24 cellular contexts compared by ENCODE assay signal in the genomic region with DNA sequence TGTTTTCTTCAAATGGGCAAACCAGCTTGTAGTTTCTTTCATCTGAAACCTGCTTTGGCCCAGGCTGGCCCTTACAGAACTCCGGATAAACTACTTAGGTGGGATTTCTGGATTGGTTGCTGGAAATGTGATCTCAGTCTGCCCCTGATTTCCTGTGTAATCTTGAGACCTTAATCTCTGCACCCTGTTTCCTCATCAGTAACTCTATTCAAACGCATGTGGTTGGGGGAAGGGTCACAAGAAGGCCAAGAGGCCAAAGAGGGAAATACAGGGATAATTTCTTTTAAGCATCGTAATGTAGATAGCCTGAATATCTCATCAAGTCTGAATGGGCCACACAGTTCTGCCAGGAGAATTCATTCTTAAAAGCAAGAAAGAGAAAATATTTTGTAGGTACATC.
"Had no signal": no experiment of that assay in that cellular context is flagged by ENCODE, and none has a peak within 500 bp of the region (broad histone marks: within the 10 kb centered on the region; RNA-seq: fewer than 3 reads in every experiment).

No MANE protein-coding gene starts in this region.

- H3K9ac ChIP-seq: parathyroid adenoma had no signal

- H3K27me3 ChIP-seq: esophagus squamous epithelium, gastroesophageal sphincter, stomach, suprapubic skin, tibial nerve, uterus had no signal

- H3K36me3 Mint-ChIP-seq: activated naive CD4-positive, alpha-beta T cell treated with anti-CD3 and anti-CD28 coated beads, Interleukin-2, amount 10 ng/mL, durations not matched to agents 7 days and 5 days; stimulated activated effector memory CD8-positive, alpha-beta T cell treated with anti-CD3 and anti-CD28 coated beads, Interleukin-12 subunit alpha, Interleukin-12 subunit beta, amount 100 ng/mL, for 72 hours had no signal

- H3K9me3 ChIP-seq: suprapubic skin had no signal

- ATAC-seq: activated T-cell treated with anti-CD3 and anti-CD28 coated beads, Interleukin-2, amount 50 U/mL, for 72 hours; gastroesophageal sphincter; left lobe of liver; stimulated activated effector memory CD8-positive, alpha-beta T cell treated with anti-CD3 and anti-CD28 coated beads, Interleukin-12 subunit alpha, Interleukin-12 subunit beta, amount 100 ng/mL, for 72 hours had no signal

- H3K27ac ChIP-seq: coronary artery, esophagus squamous epithelium, gastroesophageal sphincter, parathyroid adenoma, stomach, suprapubic skin, tibial nerve, uterus had no signal

- FAIRE-seq: kidney had no signal

- H3K4me1 ChIP-seq: esophagus squamous epithelium, parathyroid adenoma, stomach, suprapubic skin, tibial nerve, uterus had no signal

- H2AFZ ChIP-seq: parathyroid adenoma had no signal

- H3K4me1 Mint-ChIP-seq: activated naive CD4-positive, alpha-beta T cell treated with anti-CD3 and anti-CD28 coated beads, Interleukin-2, amount 10 ng/mL, durations not matched to agents 7 days and 5 days; nephron; stimulated activated effector memory CD8-positive, alpha-beta T cell treated with anti-CD3 and anti-CD28 coated beads, Interleukin-12 subunit alpha, Interleukin-12 subunit beta, amount 100 ng/mL, for 72 hours had no signal

- H3K4me3 ChIP-seq: coronary artery, esophagus squamous epithelium, gastroesophageal sphincter, stomach, suprapubic skin, tibial nerve, uterus had no signal

- H3K79me2 ChIP-seq: parathyroid adenoma had no signal

- H3K4me3 Mint-ChIP-seq: activated naive CD4-positive, alpha-beta T cell treated with anti-CD3 and anti-CD28 coated beads, Interleukin-2, amount 10 ng/mL, durations not matched to agents 7 days and 5 days; activated T-cell treated with anti-CD3 and anti-CD28 coated beads, Interleukin-2, amount 50 U/mL, for 72 hours; nephron; stimulated activated effector memory CD8-positive, alpha-beta T cell treated with anti-CD3 and anti-CD28 coated beads, Interleukin-12 subunit alpha, Interleukin-12 subunit beta, amount 100 ng/mL, for 72 hours had no signal

- H3K27me3 Mint-ChIP-seq: activated naive CD4-positive, alpha-beta T cell treated with anti-CD3 and anti-CD28 coated beads, Interleukin-2, amount 10 ng/mL, durations not matched to agents 7 days and 5 days had no signal

- DNase-seq: activated CD4-positive, alpha-beta T cell treated with anti-CD3 and anti-CD28 coated beads for 4 hours; activated CD4-positive, alpha-beta T cell treated with anti-CD3 and anti-CD28 coated beads, Interleukin-2, amount 50 U/mL, for 48 hours; activated CD4-positive, CD25-positive, alpha-beta regulatory T cell; activated effector memory CD4-positive, alpha-beta T cell treated with anti-CD3 and anti-CD28 coated beads, Interleukin-2, amount 50 U/mL, for 16 hours; activated naive CD4-positive, alpha-beta T cell treated with anti-CD3 and anti-CD28 coated beads, Interleukin-2, amount 10 ng/mL, durations not matched to agents 7 days and 5 days; activated T-cell treated with anti-CD3 and anti-CD28 coated beads, Interleukin-2, amount 50 U/mL, for 72 hours; cerebellar nuclear complex; esophagus squamous epithelium; head of caudate nucleus; kidney; nucleus accumbens; right cardiac atrium; stimulated activated CD4-positive, alpha-beta T cell treated with anti-CD3 and anti-CD28 coated beads, Interleukin-1b, Interleukin-23, amount 100 ng/mL, for 48 hours; stomach; T-helper 9 cell; uterus had no signal

- H3K36me3 ChIP-seq: esophagus squamous epithelium, gastroesophageal sphincter, stomach, suprapubic skin, tibial nerve, uterus had no signal

- H3K27ac Mint-ChIP-seq: activated naive CD4-positive, alpha-beta T cell treated with anti-CD3 and anti-CD28 coated beads, Interleukin-2, amount 10 ng/mL, durations not matched to agents 7 days and 5 days; activated T-cell treated with anti-CD3 and anti-CD28 coated beads, Interleukin-2, amount 50 U/mL, for 72 hours; stimulated activated effector memory CD8-positive, alpha-beta T cell treated with anti-CD3 and anti-CD28 coated beads, Interleukin-12 subunit alpha, Interleukin-12 subunit beta, amount 100 ng/mL, for 72 hours had no signal
